In genomic region chr1:41515778-41516167, GRCh38 we compare ENCODE assay signal across 14 cellular contexts. TPM values are rescaled to one million over a fixed set of nuclear protein-coding genes. Genes with fewer than 3 reads are reported as not detected.
DNase-seq lines count a peak whose midpoint lies in the region; ATAC-seq and TF ChIP-seq lines count a peak whose summit lies in the region.
"Had no signal": no experiment of that assay in that cellular context is flagged by ENCODE, and none has a peak within 500 bp of the region (broad histone marks: within the 10 kb centered on the region; RNA-seq: fewer than 3 reads in every experiment).

No MANE protein-coding gene starts in this region.

- intact Hi-C loops in natural killer cell (cut with micrococcal nuclease): loop anchor here (1.0 kb wide), 1 partner anchor 658 kb away; no protein-coding TSS in a partner anchor
- intact Hi-C loops in vagina (cut with DNase I): no loop called here
- intact Hi-C loops in activated T-helper 1 cell treated with anti-CD3 and anti-CD28 coated beads, Interleukin-12 subunit alpha, Interleukin-12 subunit beta, Interleukin-2, Interleukin-4 antibody, amounts not matched to agents 30 ng/mL and 10 ng/mL and 1 ng/mL, durations not matched to agents 14 hours and 24 hours and 36 hours (cut with micrococcal nuclease): loop anchor here (1.0 to 5.0 kb wide), 3 partner anchors 59 to 658 kb away; no protein-coding TSS in a partner anchor

- H3K27ac ChIP-seq in caudate nucleus (ENCODE audit: low read depth, low read length) (peak overlapping the region; percentile 64), vagina (peak overlapping the region; percentile 5), SJCRH30 (no peak overlapping the region)
- H3K27ac ChIP-seq: HL-60, left lung, neutrophil had no signal

- no peak for TF ChIP-seq POLR2A in vagina (IDR thresholded peaks at IDR 0.05)

- H3K4me3 ChIP-seq in vagina (peak overlapping the region in 1 of 2 donors; percentile 48), SJCRH30 (no peak overlapping the region)

- no peaks in the 10 kb centered on the region for H3K36me3 Mint-ChIP-seq in natural killer cell
- H3K36me3 Mint-ChIP-seq in natural killer cell treated with Interleukin-12 subunit alpha and Interleukin-12 subunit beta and Interleukin-15 and Interleukin-18, amount 100 ng/mL, for 72 hours: no peaks in the 10 kb centered on the region
- H3K36me3 Mint-ChIP-seq in mesothelial cell of epicardium: peaks cover 6% of the 10 kb centered on the region
- peaks cover 34% of the 10 kb centered on the region for H3K36me3 Mint-ChIP-seq in activated T-helper 1 cell treated with anti-CD3 and anti-CD28 coated beads, Interleukin-12 subunit alpha, Interleukin-12 subunit beta, Interleukin-2, Interleukin-4 antibody, amounts not matched to agents 30 ng/mL and 10 ng/mL and 1 ng/mL, durations not matched to agents 14 hours and 24 hours and 36 hours (ENCODE audit: low read depth)

- H3K4me1 Mint-ChIP-seq in natural killer cell: peaks cover 11 to 14% of the 10 kb centered on the region in 2 donors
- H3K4me1 Mint-ChIP-seq in natural killer cell treated with Interleukin-12 subunit alpha and Interleukin-12 subunit beta and Interleukin-15 and Interleukin-18, amount 100 ng/mL, for 72 hours (ENCODE audit: low read depth in 2 of 2): peaks cover 3 to 6% of the 10 kb centered on the region in 2 donors
- H3K4me1 Mint-ChIP-seq in mesothelial cell of epicardium: peaks cover 21% of the 10 kb centered on the region
- H3K4me1 Mint-ChIP-seq in activated T-helper 1 cell treated with anti-CD3 and anti-CD28 coated beads, Interleukin-12 subunit alpha, Interleukin-12 subunit beta, Interleukin-2, Interleukin-4 antibody, amounts not matched to agents 30 ng/mL and 10 ng/mL and 1 ng/mL, durations not matched to agents 14 hours and 24 hours and 36 hours (ENCODE audit: low read depth): peaks cover 6% of the 10 kb centered on the region

- no peaks in the 10 kb centered on the region for H3K9me3 Mint-ChIP-seq in natural killer cell
- H3K9me3 Mint-ChIP-seq in natural killer cell treated with Interleukin-12 subunit alpha and Interleukin-12 subunit beta and Interleukin-15 and Interleukin-18, amount 100 ng/mL, for 72 hours: no peaks in the 10 kb centered on the region
- H3K9me3 Mint-ChIP-seq in mesothelial cell of epicardium: no peaks in the 10 kb centered on the region
- no peaks in the 10 kb centered on the region for H3K9me3 Mint-ChIP-seq in activated T-helper 1 cell treated with anti-CD3 and anti-CD28 coated beads, Interleukin-12 subunit alpha, Interleukin-12 subunit beta, Interleukin-2, Interleukin-4 antibody, amounts not matched to agents 30 ng/mL and 10 ng/mL and 1 ng/mL, durations not matched to agents 14 hours and 24 hours and 36 hours
- H3K9me3 Mint-ChIP-seq: H9 had no signal

- H3K27me3 Mint-ChIP-seq in natural killer cell (ENCODE audit: low read depth in 2 of 2): no peaks in the 10 kb centered on the region
- no peaks in the 10 kb centered on the region for H3K27me3 Mint-ChIP-seq in natural killer cell treated with Interleukin-12 subunit alpha and Interleukin-12 subunit beta and Interleukin-15 and Interleukin-18, amount 100 ng/mL, for 72 hours
- H3K27me3 Mint-ChIP-seq in mesothelial cell of epicardium (ENCODE audit: low read depth): no peaks in the 10 kb centered on the region
- no peaks in the 10 kb centered on the region for H3K27me3 Mint-ChIP-seq in activated T-helper 1 cell treated with anti-CD3 and anti-CD28 coated beads, Interleukin-12 subunit alpha, Interleukin-12 subunit beta, Interleukin-2, Interleukin-4 antibody, amounts not matched to agents 30 ng/mL and 10 ng/mL and 1 ng/mL, durations not matched to agents 14 hours and 24 hours and 36 hours (ENCODE audit: insufficient read depth)

- TF ChIP-seq CTCF in natural killer cell (IDR thresholded peaks at IDR 0.05): no peak
- TF ChIP-seq CTCF in mesothelial cell of epicardium (IDR thresholded peaks at IDR 0.05; ENCODE audit: unreplicated experiment): no peak
- no peak for TF ChIP-seq CTCF in vagina (IDR thresholded peaks at IDR 0.05)

- no peak for ATAC-seq in natural killer cell
- no peak for ATAC-seq in natural killer cell treated with Interleukin-12 subunit alpha and Interleukin-12 subunit beta and Interleukin-15 and Interleukin-18, amount 100 ng/mL, for 72 hours

- DNase-seq in natural killer cell (no peak), caudate nucleus (lab: John Stamatoyannopoulos, UW) (no peak), mesothelial cell of epicardium (ENCODE audit: low spot score in 2 of 2, unreplicated experiment in 2 of 2) (no peak), vagina (ENCODE audit: extremely low spot score in 2 of 2) (no peak), SJCRH30 (no peak), NCI-H345 (lab: John Stamatoyannopoulos, UW) (no peak)
- DNase-seq in natural killer cell treated with Interleukin-12 subunit alpha and Interleukin-12 subunit beta and Interleukin-15 and Interleukin-18, amount 100 ng/mL, for 72 hours (ENCODE audit: low spot score): no peak
- no peak for DNase-seq in activated T-helper 1 cell treated with anti-CD3 and anti-CD28 coated beads, Interleukin-12 subunit alpha, Interleukin-12 subunit beta, Interleukin-2, Interleukin-4 antibody, amounts not matched to agents 30 ng/mL and 10 ng/mL and 1 ng/mL, durations not matched to agents 14 hours and 24 hours and 36 hours (ENCODE audit: low spot score)

- peaks cover 21% of the 10 kb centered on the region for H3K4me1 ChIP-seq in vagina
- peaks cover 20% of the 10 kb centered on the region for H3K4me1 ChIP-seq in SJCRH30

- H3K36me3 ChIP-seq in vagina (no peaks in the 10 kb centered on the region), SJCRH30 (no peaks in the 10 kb centered on the region)
- H3K36me3 ChIP-seq: neutrophil had no signal

- no peaks in the 10 kb centered on the region for H3K27me3 ChIP-seq in vagina
- H3K27me3 ChIP-seq in SJCRH30: no peaks in the 10 kb centered on the region
- H3K27me3 ChIP-seq: left lung had no signal

- H3K4me3 Mint-ChIP-seq in natural killer cell (peak overlapping the region; percentile 84), mesothelial cell of epicardium (no peak overlapping the region)
- no peak overlapping the region for H3K4me3 Mint-ChIP-seq in natural killer cell treated with Interleukin-12 subunit alpha and Interleukin-12 subunit beta and Interleukin-15 and Interleukin-18, amount 100 ng/mL, for 72 hours
- H3K4me3 Mint-ChIP-seq in activated T-helper 1 cell treated with anti-CD3 and anti-CD28 coated beads, Interleukin-12 subunit alpha, Interleukin-12 subunit beta, Interleukin-2, Interleukin-4 antibody, amounts not matched to agents 30 ng/mL and 10 ng/mL and 1 ng/mL, durations not matched to agents 14 hours and 24 hours and 36 hours: no peak overlapping the region

- H3K9me3 ChIP-seq in vagina: no peaks in the 10 kb centered on the region
- H3K9me3 ChIP-seq in SJCRH30 (replicated peaks): no peaks in the 10 kb centered on the region
- H3K9me3 ChIP-seq: left lung, neutrophil had no signal

- no peak overlapping the region for H3K27ac Mint-ChIP-seq in natural killer cell
- H3K27ac Mint-ChIP-seq in natural killer cell treated with Interleukin-12 subunit alpha and Interleukin-12 subunit beta and Interleukin-15 and Interleukin-18, amount 100 ng/mL, for 72 hours: no peak overlapping the region
- peak overlapping the region; percentile 28 for H3K27ac Mint-ChIP-seq in mesothelial cell of epicardium
- H3K27ac Mint-ChIP-seq in activated T-helper 1 cell treated with anti-CD3 and anti-CD28 coated beads, Interleukin-12 subunit alpha, Interleukin-12 subunit beta, Interleukin-2, Interleukin-4 antibody, amounts not matched to agents 30 ng/mL and 10 ng/mL and 1 ng/mL, durations not matched to agents 14 hours and 24 hours and 36 hours: no peak overlapping the region
- H3K27ac Mint-ChIP-seq: H9 had no signal

RNA-seq across cellular contexts. Expression of gene EDN2, which starts 31.3 kb away (rescaled TPM):
- total RNA-seq in natural killer cell: under 1 TPM; 0.29 to 0.93 (median 0.64) TPM
- total RNA-seq in natural killer cell treated with Interleukin-12 subunit alpha and Interleukin-12 subunit beta and Interleukin-15 and Interleukin-18, amount 100 ng/mL, for 72 hours: not detected
- 2.7 to 4.1 TPM (median 3.5 TPM) in 3 replicates for total RNA-seq in mesothelial cell of epicardium
- total RNA-seq in vagina: 9.3 TPM
- not detected in 2 replicates for total RNA-seq in activated T-helper 1 cell treated with anti-CD3 and anti-CD28 coated beads, Interleukin-12 subunit alpha, Interleukin-12 subunit beta, Interleukin-2, Interleukin-4 antibody, amounts not matched to agents 30 ng/mL and 10 ng/mL and 1 ng/mL, durations not matched to agents 14 hours and 24 hours and 36 hours
- 0.18 and 0.32 TPM in 2 replicates for total RNA-seq in SJCRH30 (2014; rRNA removed; shearing (Covaris generic))
- total RNA-seq: LHCN-M2; T-helper 2 cell treated with Interferon-gamma antibody and Interleukin-4, amounts not matched to agents 100 ng/mL and 5 ng/mL, for 36 hours had no signal
